12 cellular contexts compared by ENCODE assay signal in genomic region chr2:157785866-157786662, GRCh38.
DNase-seq lines count a peak whose midpoint lies in the region; ATAC-seq and TF ChIP-seq lines count a peak whose summit lies in the region.
"Had no signal": no experiment of that assay in that cellular context is flagged by ENCODE, and none has a peak within 500 bp of the region (broad histone marks: within the 10 kb centered on the region; RNA-seq: fewer than 3 reads in every experiment).

No MANE protein-coding gene starts in this region.

- H3K4me1 Mint-ChIP-seq in activated naive CD8-positive, alpha-beta T cell treated with anti-CD3 and anti-CD28 coated beads, Interleukin-2, amount 50 U/mL, for 24 hours, result peaks cover 55% of the 10 kb centered on the region

- no peak for ATAC-seq in right cardiac atrium
- no peak for ATAC-seq in left ventricle myocardium superior
- ATAC-seq in activated naive CD8-positive, alpha-beta T cell treated with anti-CD3 and anti-CD28 coated beads, Interleukin-2, amount 50 U/mL, for 24 hours, result no peak
- peak; percentile 81 for ATAC-seq in foreskin keratinocyte
- ATAC-seq in GM18505 (IDR thresholded peaks at IDR 0.05; ENCODE audit: unreplicated experiment), result no peak
- ATAC-seq: SK-N-SH treated with all-trans-retinoic acid at 6 μM for 48 hours had no signal

- DNase-seq in right cardiac atrium, result no peak
- no peak for DNase-seq in left ventricle myocardium superior
- no peak for DNase-seq in activated naive CD8-positive, alpha-beta T cell treated with anti-CD3 and anti-CD28 coated beads, Interleukin-2, amount 50 U/mL, for 24 hours
- DNase-seq in foreskin keratinocyte, result peak; percentile 66 to 80
- no peak for DNase-seq in mesenteric fat pad (ENCODE audit: low spot score)
- no peak for DNase-seq in T-helper 9 cell
- no peak for DNase-seq in cerebellar cortex (ENCODE audit: low spot score)
- DNase-seq: activated CD8-positive, alpha-beta memory T cell treated with anti-CD3 and anti-CD28 coated beads, Interleukin-2, amount 50 U/mL, for 48 hours; activated naive CD4-positive, alpha-beta T cell treated with anti-CD3 and anti-CD28 coated beads for 36 hours; testis had no signal

- no peak for TF ChIP-seq POLR2A in GM18505 (IDR thresholded peaks at IDR 0.05; ENCODE audit: borderline replicate concordance, extremely low read depth, insufficient read depth, insufficient read length)

- no peaks in the 10 kb centered on the region for H3K9me3 Mint-ChIP-seq in activated naive CD8-positive, alpha-beta T cell treated with anti-CD3 and anti-CD28 coated beads, Interleukin-2, amount 50 U/mL, for 24 hours
- H3K9me3 Mint-ChIP-seq: activated naive CD4-positive, alpha-beta T cell treated with anti-CD3 and anti-CD28 coated beads for 36 hours had no signal

- intact Hi-C loops in right cardiac atrium (cut with DNase I), result loop anchor here in 3 of 4 donors (5.0 to 10.0 kb wide), 3 partner anchors 49 to 91 kb away; partner anchors contain the start of gene ACVR1 (in 2 of the 3)
- intact Hi-C loops in left ventricle myocardium superior (cut with micrococcal nuclease), result loop anchor here (10.0 kb wide), 1 partner anchor 89 kb away; the partner anchor contains the start of gene ACVR1

- WGBS in right cardiac atrium, result 87% methylated on average over 6 of the region's 6 CpGs

- no peaks in the 10 kb centered on the region for H3K27me3 Mint-ChIP-seq in activated naive CD8-positive, alpha-beta T cell treated with anti-CD3 and anti-CD28 coated beads, Interleukin-2, amount 50 U/mL, for 24 hours

- peak overlapping the region; percentile 18 for H3K27ac Mint-ChIP-seq in activated naive CD8-positive, alpha-beta T cell treated with anti-CD3 and anti-CD28 coated beads, Interleukin-2, amount 50 U/mL, for 24 hours
- H3K27ac Mint-ChIP-seq: activated naive CD4-positive, alpha-beta T cell treated with anti-CD3 and anti-CD28 coated beads for 36 hours had no signal

- no peak for TF ChIP-seq CTCF in foreskin keratinocyte (conservative IDR thresholded peaks at IDR 0.05)

- H3K4me3 Mint-ChIP-seq in activated naive CD8-positive, alpha-beta T cell treated with anti-CD3 and anti-CD28 coated beads, Interleukin-2, amount 50 U/mL, for 24 hours, result no peak overlapping the region
- H3K4me3 Mint-ChIP-seq: activated naive CD4-positive, alpha-beta T cell treated with anti-CD3 and anti-CD28 coated beads for 36 hours had no signal

- H3K27me3 ChIP-seq in right cardiac atrium (ENCODE audit: control insufficient read depth, insufficient read depth) (no peaks in the 10 kb centered on the region), foreskin keratinocyte (no peaks in the 10 kb centered on the region)
- H3K27me3 ChIP-seq: testis had no signal

- H3K4me3 ChIP-seq in right cardiac atrium (ENCODE audit: low read length), result no peak overlapping the region
- H3K4me3 ChIP-seq: testis had no signal

- no peaks in the 10 kb centered on the region for H3K9me3 ChIP-seq in right cardiac atrium (ENCODE audit: control insufficient read depth, low read length)
- H3K9me3 ChIP-seq: testis had no signal

- H3K36me3 Mint-ChIP-seq in activated naive CD8-positive, alpha-beta T cell treated with anti-CD3 and anti-CD28 coated beads, Interleukin-2, amount 50 U/mL, for 24 hours (ENCODE audit: low read depth), result no peaks in the 10 kb centered on the region

- H3K27ac ChIP-seq in right cardiac atrium (ENCODE audit: low read length), result peak overlapping the region; percentile 36
- H3K27ac ChIP-seq in foreskin keratinocyte, result peak overlapping the region; percentile 5
- H3K27ac ChIP-seq: testis had no signal

- H3K4me1 ChIP-seq in right cardiac atrium (ENCODE audit: control insufficient read depth, insufficient read depth, low read length), result peaks cover 31% of the 10 kb centered on the region
- peaks cover 45% of the 10 kb centered on the region for H3K4me1 ChIP-seq in foreskin keratinocyte

Comparison
In these comparisons a context has a peak if more than half of its experiments do, and no peak if none do; other contexts are left out.
1. DNase-seq: peak in foreskin keratinocyte (2 of 2); none in right cardiac atrium (0 of 3), left ventricle myocardium superior (single experiment), activated naive CD8-positive, alpha-beta T cell treated with anti-CD3 and anti-CD28 coated beads, Interleukin-2, amount 50 U/mL, for 24 hours (single experiment), mesenteric fat pad (single experiment), T-helper 9 cell (single experiment) and cerebellar cortex (single experiment).